ENCODE assay signal across 26 cellular contexts in genomic region chr6:147528511-147529145, GRCh38. TPM values are rescaled to one million over a fixed set of nuclear protein-coding genes. Genes with fewer than 3 reads are reported as not detected.
"Had no signal": no experiment of that assay in that cellular context is flagged by ENCODE, and none has a peak within 500 bp of the region (broad histone marks: within the 10 kb centered on the region; RNA-seq: fewer than 3 reads in every experiment).

No MANE protein-coding gene starts in this region.

- H3K27me3 ChIP-seq: hepatocyte, right atrium auricular region, tibial artery had no signal

- H2AFZ ChIP-seq: hepatocyte had no signal

- H3K36me3 ChIP-seq: left lung, right atrium auricular region, tibial artery, WERI-Rb-1 had no signal

- ATAC-seq: activated T-cell treated with anti-CD3 and anti-CD28 coated beads, Interleukin-2, amount 50 U/mL, for 4 hours; left lung; natural killer cell treated with Interleukin-12 subunit alpha and Interleukin-12 subunit beta and Interleukin-15 and Interleukin-18, amount 100 ng/mL, for 72 hours; stimulated activated effector memory CD8-positive, alpha-beta T cell treated with anti-CD3 and anti-CD28 coated beads, Interleukin-12 subunit alpha, Interleukin-12 subunit beta, amount 100 ng/mL, for 72 hours; stimulated activated naive CD8-positive, alpha-beta T cell treated with anti-CD3 and anti-CD28 coated beads, Interleukin-15, amount 100 ng/mL, for 72 hours; T-helper 17 cell had no signal

- DNase-seq: activated CD4-positive, CD25-positive, alpha-beta regulatory T cell treated with anti-CD3 and anti-CD28 coated beads, Interleukin-2, amount 50 U/mL, for 72 hours; activated CD8-positive, alpha-beta memory T cell treated with anti-CD3 and anti-CD28 coated beads, Interleukin-2, amount 50 U/mL, for 48 hours; activated naive CD4-positive, alpha-beta T cell; activated T-cell treated with anti-CD3 and anti-CD28 coated beads, Interleukin-2, amount 50 U/mL, for 4 hours; amygdala; cerebellar nuclear complex; effector CD4-positive, alpha-beta T cell; erythroblast; glutamatergic neuron; immature natural killer cell; kidney glomerular epithelial cell; left lung; stimulated activated CD4-positive, alpha-beta T cell treated with anti-CD3 and anti-CD28 coated beads, Interleukin-1b, Interleukin-23, amount 100 ng/mL, for 48 hours; stimulated activated naive CD8-positive, alpha-beta T cell treated with anti-CD3 and anti-CD28 coated beads, Interleukin-15, amount 100 ng/mL, for 72 hours; SW 1271; T-helper 17 cell; tibial artery; WERI-Rb-1 had no signal

- H3K4me2 ChIP-seq: hepatocyte had no signal

- H3K4me3 ChIP-seq: hepatocyte, left lung, right atrium auricular region, tibial artery had no signal

- H3K27ac ChIP-seq: hepatocyte, left lung, right atrium auricular region, tibial artery, WERI-Rb-1 had no signal

- FAIRE-seq: bronchial epithelial cell, endometrium, TTC549 had no signal

- H3K4me1 ChIP-seq: right atrium auricular region had no signal

- H3K9me3 ChIP-seq: left lung, right atrium auricular region, tibial artery had no signal

RNA-seq across cellular contexts. Expression of gene SAMD5, which starts 20.1 kb away (rescaled TPM):
- total RNA-seq: activated CD8-positive, alpha-beta memory T cell treated with anti-CD3 and anti-CD28 coated beads for 36 hours; activated T-cell treated with anti-CD3 and anti-CD28 coated beads, Interleukin-2, amount 50 U/mL, for 4 hours; natural killer cell treated with Interleukin-12 subunit alpha and Interleukin-12 subunit beta and Interleukin-15 and Interleukin-18, amount 100 ng/mL, for 72 hours; T-helper 17 cell had no signal
- polyA plus RNA-seq: immature natural killer cell had no signal
